In the genomic region with DNA sequence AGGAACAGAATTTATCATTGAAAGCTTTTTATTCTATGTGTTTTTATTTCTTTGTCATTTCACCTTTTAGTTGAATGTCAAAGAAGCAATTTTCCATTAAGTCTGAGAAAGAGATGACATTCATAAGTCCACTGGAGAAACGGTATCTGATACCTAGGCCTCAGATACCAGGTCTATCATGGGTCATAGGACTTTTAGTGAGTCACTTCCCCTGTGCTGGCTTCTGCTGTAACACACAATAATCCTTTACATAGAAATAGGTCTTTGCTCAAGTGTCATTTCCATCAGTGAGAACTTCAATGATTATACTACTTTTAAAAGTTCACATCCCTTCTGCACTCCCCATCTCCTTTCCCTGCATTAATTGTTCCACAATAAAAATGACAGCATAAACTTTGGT, we compare ENCODE assay signal across 27 cellular contexts.
"Had no signal": no experiment of that assay in that cellular context is flagged by ENCODE, and none has a peak within 500 bp of the region (broad histone marks: within the 10 kb centered on the region; RNA-seq: fewer than 3 reads in every experiment).

No MANE protein-coding gene starts in this region.

- H3K4me3 Mint-ChIP-seq: activated CD4-positive, alpha-beta T cell treated with anti-CD3 and anti-CD28 coated beads, Interleukin-2, amount 10 ng/mL, durations not matched to agents 24 days and 14 days; activated CD8-positive, alpha-beta T cell treated with anti-CD3 and anti-CD28 coated beads for 36 hours; activated naive CD4-positive, alpha-beta T cell treated with anti-CD3 and anti-CD28 coated beads, Interleukin-2, amount 50 U/mL, for 24 hours; activated naive CD8-positive, alpha-beta T cell treated with anti-CD3 and anti-CD28 coated beads, Interleukin-2, amount 10 ng/mL, durations not matched to agents 7 days and 5 days; activated T-cell treated with anti-CD3 and anti-CD28 coated beads, Interleukin-2, amount 50 U/mL, for 24 hours; brain had no signal

- H3K27ac Mint-ChIP-seq: activated CD4-positive, alpha-beta T cell treated with anti-CD3 and anti-CD28 coated beads, Interleukin-2, amount 10 ng/mL, durations not matched to agents 24 days and 14 days; activated CD8-positive, alpha-beta T cell treated with anti-CD3 and anti-CD28 coated beads for 36 hours; activated naive CD4-positive, alpha-beta T cell treated with anti-CD3 and anti-CD28 coated beads, Interleukin-2, amount 50 U/mL, for 24 hours; activated naive CD8-positive, alpha-beta T cell treated with anti-CD3 and anti-CD28 coated beads, Interleukin-2, amount 10 ng/mL, durations not matched to agents 7 days and 5 days; activated T-cell treated with anti-CD3 and anti-CD28 coated beads, Interleukin-2, amount 50 U/mL, for 24 hours; activated T-helper 2 cell treated with anti-CD3 and anti-CD28 coated beads, Interferon-gamma antibody, Interleukin-2, Interleukin-4, amounts not matched to agents 10 μg/mL and 5 μg/mL and 100 μg/mL, durations not matched to agents 14 hours and 24 hours and 36 hours; brain had no signal

- H3K27me3 Mint-ChIP-seq: activated CD4-positive, alpha-beta T cell treated with anti-CD3 and anti-CD28 coated beads, Interleukin-2, amount 10 ng/mL, durations not matched to agents 24 days and 14 days; activated CD8-positive, alpha-beta T cell treated with anti-CD3 and anti-CD28 coated beads for 36 hours; activated naive CD4-positive, alpha-beta T cell treated with anti-CD3 and anti-CD28 coated beads, Interleukin-2, amount 50 U/mL, for 24 hours; activated naive CD8-positive, alpha-beta T cell treated with anti-CD3 and anti-CD28 coated beads, Interleukin-2, amount 10 ng/mL, durations not matched to agents 7 days and 5 days had no signal

- DNase-seq: activated CD4-positive, alpha-beta T cell treated with anti-CD3 and anti-CD28 coated beads, Interleukin-2, amount 10 ng/mL, durations not matched to agents 24 days and 14 days; activated CD4-positive, alpha-beta T cell treated with anti-CD3 and anti-CD28 coated beads, Interleukin-2, amount 50 U/mL, for 4 hours; activated CD8-positive, alpha-beta T cell treated with anti-CD3 and anti-CD28 coated beads for 36 hours; activated gamma-delta T cell; activated naive CD4-positive, alpha-beta T cell treated with Interleukin-2 at 50 U/mL for 16 hours; activated naive CD8-positive, alpha-beta T cell treated with anti-CD3 and anti-CD28 coated beads, Interleukin-2, amount 10 ng/mL, durations not matched to agents 7 days and 5 days; activated T-cell treated with anti-CD3 and anti-CD28 coated beads, Interleukin-2, amount 50 U/mL, for 24 hours; adrenal gland; caudate nucleus; cerebellar nuclear complex; MG63; NCI-H1048; NCI-H1105 treated with DMSO at 0.1 percent for 48 hours; NCI-H1436; NCI-H1694; NCI-H1930; NCI-H2081 treated with DMSO at 0.1 percent for 48 hours; NCI-H226; NCI-H446 treated with DMSO at 0.1 percent for 48 hours; NCI-H524; NK-92 treated with Interleukin-12 subunit alpha and Interleukin-12 subunit beta, amount 100 ng/mL, for 24 hours; PC-9; Right ventricle myocardium superior; T1000 had no signal

- H3K36me3 Mint-ChIP-seq: activated naive CD4-positive, alpha-beta T cell treated with anti-CD3 and anti-CD28 coated beads, Interleukin-2, amount 50 U/mL, for 24 hours; activated naive CD8-positive, alpha-beta T cell treated with anti-CD3 and anti-CD28 coated beads, Interleukin-2, amount 10 ng/mL, durations not matched to agents 7 days and 5 days; brain had no signal

- H3K4me1 Mint-ChIP-seq: activated CD4-positive, alpha-beta T cell treated with anti-CD3 and anti-CD28 coated beads, Interleukin-2, amount 10 ng/mL, durations not matched to agents 24 days and 14 days; activated naive CD4-positive, alpha-beta T cell treated with anti-CD3 and anti-CD28 coated beads, Interleukin-2, amount 50 U/mL, for 24 hours; activated naive CD8-positive, alpha-beta T cell treated with anti-CD3 and anti-CD28 coated beads, Interleukin-2, amount 10 ng/mL, durations not matched to agents 7 days and 5 days; brain had no signal

- H3K9me3 Mint-ChIP-seq: activated CD4-positive, alpha-beta T cell treated with anti-CD3 and anti-CD28 coated beads, Interleukin-2, amount 10 ng/mL, durations not matched to agents 24 days and 14 days; activated CD8-positive, alpha-beta T cell treated with anti-CD3 and anti-CD28 coated beads for 36 hours; activated naive CD4-positive, alpha-beta T cell treated with anti-CD3 and anti-CD28 coated beads, Interleukin-2, amount 50 U/mL, for 24 hours; activated naive CD8-positive, alpha-beta T cell treated with anti-CD3 and anti-CD28 coated beads, Interleukin-2, amount 10 ng/mL, durations not matched to agents 7 days and 5 days; activated T-cell treated with anti-CD3 and anti-CD28 coated beads, Interleukin-2, amount 50 U/mL, for 24 hours; activated T-helper 2 cell treated with anti-CD3 and anti-CD28 coated beads, Interferon-gamma antibody, Interleukin-2, Interleukin-4, amounts not matched to agents 10 μg/mL and 5 μg/mL and 100 μg/mL, durations not matched to agents 14 hours and 24 hours and 36 hours; brain had no signal

- ATAC-seq: activated CD8-positive, alpha-beta T cell treated with anti-CD3 and anti-CD28 coated beads for 36 hours had no signal
